ENCODE assay signal across 15 cellular contexts in genomic region chr21:34552324-34553198, GRCh38. TPM values are rescaled to one million over a fixed set of nuclear protein-coding genes. Genes with fewer than 3 reads are reported as not detected.
A peak's percentile ranks its signal among the peaks of the same experiment; 100 is the strongest.
DNase-seq lines count a peak whose midpoint lies in the region; ATAC-seq and TF ChIP-seq lines count a peak whose summit lies in the region.
"Had no signal": no experiment of that assay in that cellular context is flagged by ENCODE, and none has a peak within 500 bp of the region (broad histone marks: within the 10 kb centered on the region; RNA-seq: fewer than 3 reads in every experiment).

No MANE protein-coding gene starts in this region.

- peak overlapping the region in 1 of 3 experiments; percentile 13 for H3K4me3 Mint-ChIP-seq in nephron
- H3K4me3 Mint-ChIP-seq: activated naive CD8-positive, alpha-beta T cell treated with anti-CD3 and anti-CD28 coated beads, Interleukin-2, amount 10 ng/mL, durations not matched to agents 7 days and 5 days had no signal

- no peak for ATAC-seq in HG02852 (IDR thresholded peaks at IDR 0.05; ENCODE audit: unreplicated experiment)
- ATAC-seq: K562 had no signal

- TF ChIP-seq CTCF in AG10803 (conservative IDR thresholded peaks at IDR 0.05; ENCODE audit: low read length) (no peak), nephron (IDR thresholded peaks at IDR 0.05; ENCODE audit: unreplicated experiment in 3 of 3) (no peak)

- H3K4me3 ChIP-seq in AG10803 (ENCODE audit: low read length): peak overlapping the region; percentile 20
- H3K4me3 ChIP-seq: K562, right lobe of liver, vagina had no signal

- H3K27ac Mint-ChIP-seq in nephron: peak overlapping the region; percentile 36 to 71 (median 68)
- H3K27ac Mint-ChIP-seq: activated naive CD8-positive, alpha-beta T cell treated with anti-CD3 and anti-CD28 coated beads, Interleukin-2, amount 10 ng/mL, durations not matched to agents 7 days and 5 days had no signal

- peak; percentile 25 for DNase-seq in AG10803 (ENCODE audit: low read depth)
- peak; percentile 17 for DNase-seq in RPMI7951 (ENCODE audit: low read depth)
- peak; percentile 76 for DNase-seq in dermis blood vessel endothelial cell
- DNase-seq in NCI-H2107 (lab: John Stamatoyannopoulos, UW): no peak
- no peak for DNase-seq in NCI-H187 (lab: John Stamatoyannopoulos, UW)
- DNase-seq in mucosa of gallbladder (ENCODE audit: low spot score): no peak
- DNase-seq: activated naive CD8-positive, alpha-beta T cell treated with anti-CD3 and anti-CD28 coated beads, Interleukin-2, amount 10 ng/mL, durations not matched to agents 7 days and 5 days; AML-193; OCI-M1; right lobe of liver; T-helper 2 cell had no signal

- peaks cover 6% of the 10 kb centered on the region for H3K4me1 Mint-ChIP-seq in nephron
- H3K4me1 Mint-ChIP-seq: activated naive CD8-positive, alpha-beta T cell treated with anti-CD3 and anti-CD28 coated beads, Interleukin-2, amount 10 ng/mL, durations not matched to agents 7 days and 5 days had no signal

- peaks cover 10% of the 10 kb centered on the region for H3K9me3 Mint-ChIP-seq in nephron

- peaks cover 12% of the 10 kb centered on the region for H3K36me3 Mint-ChIP-seq in nephron (ENCODE audit: low read depth)

- no peaks in the 10 kb centered on the region for H3K27me3 Mint-ChIP-seq in nephron (ENCODE audit: low read depth)
- H3K27me3 Mint-ChIP-seq: activated naive CD8-positive, alpha-beta T cell treated with anti-CD3 and anti-CD28 coated beads, Interleukin-2, amount 10 ng/mL, durations not matched to agents 7 days and 5 days had no signal

RNA-seq across cellular contexts. Expression of gene KCNE1, which starts 40.6 kb away (rescaled TPM):
- not detected in 2 replicates for total RNA-seq in RPMI7951 (2014; rRNA removed; shearing (Covaris generic))
- total RNA-seq in dermis blood vessel endothelial cell (under 0.01 and 0.14 TPM in 2 replicates), mucosa of gallbladder (0.69 TPM)

Comparison
In these comparisons a context has a peak if more than half of its experiments do, and no peak if none do; other contexts are left out.
1. DNase-seq: peak in AG10803 (single experiment), RPMI7951 (single experiment) and dermis blood vessel endothelial cell (single experiment); none in NCI-H2107 (single experiment), NCI-H187 (0 of 2) and mucosa of gallbladder (single experiment).